12 cellular contexts compared by ENCODE assay signal in the genomic region with DNA sequence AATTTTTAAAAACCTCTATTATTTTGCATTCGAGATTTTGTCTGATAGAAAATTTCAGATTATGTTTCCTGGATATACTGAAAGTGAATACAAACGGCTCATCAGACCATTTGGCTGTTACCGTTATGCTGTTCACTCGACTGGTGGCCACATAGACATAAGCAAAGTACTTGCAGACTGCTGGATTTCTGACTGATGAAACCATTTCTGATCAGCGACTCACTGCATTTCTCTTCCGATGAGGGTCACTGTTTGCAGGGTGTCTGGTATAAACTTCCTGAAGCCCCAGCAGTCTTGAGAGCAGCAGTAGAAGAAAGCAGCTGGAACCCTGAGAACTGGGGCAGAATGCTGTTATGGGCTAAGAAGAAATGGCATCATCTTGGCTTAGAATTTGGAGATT. TPM values are rescaled to one million over a fixed set of nuclear protein-coding genes. Genes with fewer than 3 reads are reported as not detected.
DNase-seq lines count a peak whose midpoint lies in the region; ATAC-seq, FAIRE-seq and TF ChIP-seq lines count a peak whose summit lies in the region.
"Had no signal": no experiment of that assay in that cellular context is flagged by ENCODE, and none has a peak within 500 bp of the region (broad histone marks: within the 10 kb centered on the region; RNA-seq: fewer than 3 reads in every experiment).

No MANE protein-coding gene starts in this region.

- peak overlapping the region in 1 of 2 experiments; percentile 41; a peak in 1 of 4 replicates for H4K8ac ChIP-seq in IMR-90 (ENCODE audit: low read depth in 2 of 2, low read length in 2 of 2)

- CTCF ChIA-PET in AG04450 (lab: Charles Lee) (interaction anchor here (0.7 to 2.1 kb wide), 4 partner anchors 33 to 174 kb away, joined by 3 to 8 read pairs (median 4); no protein-coding TSS in a partner anchor), IMR-90 (lab: Yijun Ruan, JAX) (interaction anchor here (1.0 to 1.2 kb wide), 2 partner anchors 84 to 219 kb away, joined by 3 read pairs; no protein-coding TSS in a partner anchor)

- no peak overlapping the region for H4K91ac ChIP-seq in IMR-90 (ENCODE audit: insufficient read depth, low read depth, low read length)

- H3K36me3 ChIP-seq in IMR-90 (ENCODE audit: control insufficient read depth, insufficient read depth, low read length) (no peaks in the 10 kb centered on the region), keratinocyte (ENCODE audit: control insufficient read depth in 2 of 2, extremely low read depth in 1 of 2, insufficient read depth in 2 of 2, low read length in 2 of 2) (peaks cover 0 to 1% of the 10 kb centered on the region in 2 experiments)
- H3K36me3 ChIP-seq: lower lobe of right lung had no signal

- DNase-seq in AG04450 (ENCODE audit: low read depth, low spot score) (peak; percentile 58), IMR-90 (peak; percentile 84), astrocyte of the spinal cord (ENCODE audit: low read depth, low spot score) (peak; percentile 76), keratinocyte (ENCODE audit: low read depth, low spot score) (no peak), NOMO-1 treated with DMSO at 0.1 percent for 48 hours (lab: John Stamatoyannopoulos, UW; ENCODE audit: unreplicated experiment) (no peak), NCI-H1417 (lab: John Stamatoyannopoulos, UW) (no peak), NCI-H2227 treated with DMSO at 0.1 percent for 48 hours (lab: John Stamatoyannopoulos, UW) (no peak)
- DNase-seq: activated CD4-positive, alpha-beta T cell treated with anti-CD3 and anti-CD28 coated beads for 4 hours; lower lobe of right lung; NCI-H1105 treated with DMSO at 0.1 percent for 48 hours had no signal

- H3K4me1 ChIP-seq in IMR-90 (ENCODE audit: control insufficient read depth, insufficient read depth, low read length) (peaks cover 20% of the 10 kb centered on the region), keratinocyte (ENCODE audit: control insufficient read depth, extremely low read depth, insufficient read depth, low read length) (peaks cover 77% of the 10 kb centered on the region)

- no peak overlapping the region for H2BK20ac ChIP-seq in IMR-90 (ENCODE audit: low read depth, low read length)

- WGBS in IMR-90 (ENCODE audit: extremely low coverage in 2 of 2, insufficient read length in 1 of 2), 2 experiments: 13% methylated on average over 3 of the region's 6 CpGs; no CpG with 5 or more reads in 1 of the 2 experiments

- H2BK120ac ChIP-seq in IMR-90 (ENCODE audit: low read depth, low read length): no peak overlapping the region

- POLR2A ChIA-PET in AG04450 (lab: Yijun Ruan, JAX) (no interaction called here), IMR-90 (lab: Charles Lee; ENCODE audit: unreplicated experiment) (no interaction called here)

- H4K20me1 ChIP-seq in IMR-90 (ENCODE audit: insufficient read depth, low read length): peaks cover 70% of the 10 kb centered on the region
- no peaks in the 10 kb centered on the region for H4K20me1 ChIP-seq in keratinocyte (ENCODE audit: control insufficient read depth, extremely low read depth, insufficient read depth, low read length)

- H3K27me3 ChIP-seq in AG04450 (ENCODE audit: control insufficient read depth, insufficient read depth, low read length) (no peaks in the 10 kb centered on the region), IMR-90 (ENCODE audit: control insufficient read depth, insufficient read depth, low read length) (no peaks in the 10 kb centered on the region), keratinocyte (ENCODE audit: control insufficient read depth, extremely low read depth, insufficient read depth, low read length) (no peaks in the 10 kb centered on the region)
- H3K27me3 ChIP-seq: BLaER1 treated with 17β-estradiol and CSF1 and Interleukin-3, amounts not matched to agents 10 nM and 100 nM had no signal

- peak overlapping the region; percentile 9 for H2BK5ac ChIP-seq in IMR-90 (ENCODE audit: low read depth, low read length, poor library complexity, severe bottlenecking)

- TF ChIP-seq CTCF in AG04450 (IDR thresholded peaks at IDR 0.05; ENCODE audit: low read depth, low read length) (no peak), IMR-90 (conservative IDR thresholded peaks at IDR 0.05; ENCODE audit: low read depth, low read length) (no peak), astrocyte of the spinal cord (IDR thresholded peaks at IDR 0.05; ENCODE audit: low read depth, low read length) (no peak), keratinocyte (optimal IDR thresholded peaks at IDR 0.05 in 1 of 3, IDR thresholded peaks at IDR 0.05 in 1 of 3, conservative IDR thresholded peaks at IDR 0.05 in 1 of 3; ENCODE audit: extremely low read depth in 1 of 3, insufficient read depth in 2 of 3, low read length in 3 of 3) (no peak)

- peak; percentile 75 for ATAC-seq in IMR-90 (ENCODE audit: low read depth)
- no peak for ATAC-seq in HG02763 (IDR thresholded peaks at IDR 0.05; ENCODE audit: unreplicated experiment)
- ATAC-seq: lower lobe of right lung had no signal

- H3K4me2 ChIP-seq in IMR-90 (ENCODE audit: low read depth, low read length) (peak overlapping the region; percentile 42), keratinocyte (ENCODE audit: control insufficient read depth, extremely low read depth, insufficient read depth, low read depth, low read length) (peak overlapping the region; percentile 75)

- dilution Hi-C loops in IMR-90 (cut with HindIII; ENCODE audit: low sequenced_read_pairs, unreplicated experiment): no loop called here
- dilution Hi-C loops in keratinocyte (cut with MboI; ENCODE audit: extremely low pct_ligation_motif_present, low sequenced_read_pairs): no loop called here

- H3K27ac ChIP-seq in AG04450 (ENCODE audit: low read depth, low read length) (peak overlapping the region; percentile 71), IMR-90 (ENCODE audit: insufficient read depth, low read length) (peak overlapping the region; percentile 24; the same call in 1 of the 2 replicates), keratinocyte (ENCODE audit: control insufficient read depth, insufficient read depth, low read length) (peak overlapping the region; percentile 84)
- H3K27ac ChIP-seq: BLaER1 treated with 17β-estradiol and CSF1 and Interleukin-3, amounts not matched to agents 10 nM and 100 nM; lower lobe of right lung had no signal

- H2BK15ac ChIP-seq in IMR-90 (ENCODE audit: low read depth, low read length): no peak overlapping the region; the same call in 2 of the 3 replicates

- intact Hi-C loops in IMR-90 (cut with micrococcal nuclease): no loop called here

- no peak overlapping the region for H3K56ac ChIP-seq in IMR-90 (ENCODE audit: extremely low read depth, insufficient read depth, low read length)

- peaks cover 27% of the 10 kb centered on the region for H3K9me1 ChIP-seq in IMR-90 (ENCODE audit: insufficient read depth, low read length)
- no peaks in the 10 kb centered on the region for H3K9me1 ChIP-seq in keratinocyte (ENCODE audit: control insufficient read depth, extremely low read depth, insufficient read depth, low read length)

- 0 out of 2 replicates have a peak, but pooled peaks have one; percentile 2 for TF ChIP-seq RAD21 in IMR-90 (IDR thresholded peaks at IDR 0.05; ENCODE audit: low read length)

- H3K14ac ChIP-seq in IMR-90 (replicated peaks; ENCODE audit: low read depth, low read length): 0 out of 2 replicates have a peak overlapping the region, but pooled peaks have one; percentile 16

- H3K9me3 ChIP-seq in AG04450 (ENCODE audit: control insufficient read depth, insufficient read depth, low read length): no peaks in the 10 kb centered on the region; the same call in 1 of the 2 replicates
- no peaks in the 10 kb centered on the region for H3K9me3 ChIP-seq in IMR-90 (ENCODE audit: control insufficient read depth, insufficient read depth, low read length)
- H3K9me3 ChIP-seq in keratinocyte (ENCODE audit: control insufficient read depth, low read depth, low read length): no peaks in the 10 kb centered on the region
- H3K9me3 ChIP-seq: BLaER1 treated with 17β-estradiol and CSF1 and Interleukin-3, amounts not matched to agents 10 nM and 100 nM; lower lobe of right lung had no signal

- H2AK9ac ChIP-seq in IMR-90 (replicated peaks; ENCODE audit: low read depth, low read length, poor library complexity): peak overlapping the region; percentile 44

- H3K79me2 ChIP-seq in keratinocyte (ENCODE audit: control insufficient read depth, insufficient read depth, low read length): peaks cover 95% of the 10 kb centered on the region

- no peak overlapping the region for H3K18ac ChIP-seq in IMR-90 (ENCODE audit: low read depth, low read length)

- H2AK5ac ChIP-seq in IMR-90 (ENCODE audit: low read depth, low read length): 0 out of 2 replicates have a peak overlapping the region, but pooled peaks have one; percentile 31

- TF ChIP-seq POLR2A in IMR-90 (IDR thresholded peaks at IDR 0.05; ENCODE audit: low read depth, low read length): no peak

- no TSS peak for BruUV-seq in IMR-90 (replicated peaks; lab: Mats Ljungman, UMichigan)

- H3K9ac ChIP-seq in IMR-90 (ENCODE audit: low read depth, low read length) (no peak overlapping the region), keratinocyte (ENCODE audit: control insufficient read depth, extremely low read depth, insufficient read depth, low read length) (peak overlapping the region; percentile 33)
- H3K9ac ChIP-seq: BLaER1 treated with 17β-estradiol and CSF1 and Interleukin-3, amounts not matched to agents 10 nM and 100 nM had no signal

- FAIRE-seq in keratinocyte (lab: Jason Lieb, UNC): peak; percentile 87

- H3K4ac ChIP-seq in IMR-90 (ENCODE audit: low read depth, low read length): peak overlapping the region; percentile 34

- H2AFZ ChIP-seq in IMR-90 (replicated peaks; ENCODE audit: low read length, poor library complexity): peak overlapping the region; percentile 18
- no peak overlapping the region for H2AFZ ChIP-seq in keratinocyte (ENCODE audit: control insufficient read depth, low read length)

- H3K4me3 ChIP-seq in AG04450 (ENCODE audit: low read depth, low read length) (peak overlapping the region; percentile 10; the same call in 1 of the 2 replicates), IMR-90 (ENCODE audit: insufficient read depth, low read depth, low read length) (no peak overlapping the region), astrocyte of the spinal cord (ENCODE audit: low read depth, low read length) (no peak overlapping the region), keratinocyte (ENCODE audit: control insufficient read depth in 2 of 3, extremely low read depth in 1 of 3, insufficient read depth in 2 of 3, low read depth in 1 of 3, low read length in 3 of 3) (peak overlapping the region in 2 of 3 experiments; percentile 9 to 58)
- H3K4me3 ChIP-seq: BLaER1 treated with 17β-estradiol and CSF1 and Interleukin-3, amounts not matched to agents 10 nM and 100 nM; lower lobe of right lung had no signal

- no peak overlapping the region for H3K23ac ChIP-seq in IMR-90 (ENCODE audit: low read depth, low read length)

- H4K5ac ChIP-seq in IMR-90 (ENCODE audit: low read depth, low read length): no peak overlapping the region

- in situ Hi-C loops in IMR-90 (cut with MboI; ENCODE audit: low sequenced_read_pairs) (no loop called here), astrocyte of the spinal cord (cut with HindIII; ENCODE audit: low sequenced_read_pairs) (no loop called here)

- peaks cover 12 to 79% of the 10 kb centered on the region in 2 experiments; a peak in 3 of 4 replicates for H3K79me1 ChIP-seq in IMR-90 (ENCODE audit: low read depth in 1 of 2, low read length in 2 of 2)

RNA-seq across cellular contexts. Expression of a gene that starts 17.7 kb away (rescaled TPM):
- polyA plus RNA-seq in AG04450 (2011; rRNA removed) (52.4 and 58.7 TPM in 2 replicates), IMR-90 (2012; rRNA removed) (34.8 and 35.3 TPM in 2 replicates), keratinocyte (25.3 to 40.9 TPM (median 37.8 TPM) in 3 replicates)
- polyA minus RNA-seq in AG04450 (2011; rRNA and poly(A)+ RNA removed): 34.0 and 37.8 TPM in 2 replicates
- total RNA-seq in IMR-90 (2012; rRNA removed): 41.2 and 41.9 TPM in 2 replicates
- 18.7 and 20.5 TPM in 2 replicates for polyA plus RNA-seq in IMR-90 (2012; cell fraction: cytosol; rRNA removed)
- 20.1 and 45.0 TPM in 2 replicates for polyA plus RNA-seq in IMR-90 (2012; cell fraction: nucleus; rRNA removed; ENCODE audit: low replicate concordance)
- 94.9 TPM for polyA plus RNA-seq in keratinocyte (2011; ENCODE audit: low read depth)
- polyA plus RNA-seq in keratinocyte (2011; cell fraction: cytosol; rRNA removed): 27.6 and 39.1 TPM in 2 replicates
- polyA plus RNA-seq in keratinocyte (2011; cell fraction: nucleus; rRNA removed): 40.1 and 44.8 TPM in 2 replicates
- polyA plus RNA-seq in keratinocyte (2012; ENCODE audit: low replicate concordance): 28.5 and 30.4 TPM in 2 replicates
- polyA minus RNA-seq in keratinocyte: 11.9 to 25.8 TPM (median 19.3 TPM) in 3 replicates
- 22.8 TPM for polyA minus RNA-seq in keratinocyte (2011; cell fraction: cytosol; rRNA and poly(A)+ RNA removed)
- 19.0 and 28.6 TPM in 2 replicates for polyA minus RNA-seq in keratinocyte (2011; cell fraction: nucleus; rRNA and poly(A)+ RNA removed)

Comparison
In these comparisons a context has a peak if more than half of its experiments do, and no peak if none do; other contexts are left out.
1. DNase-seq: peak in AG04450 (single experiment), IMR-90 (single experiment) and astrocyte of the spinal cord (single experiment); none in keratinocyte (single experiment), NOMO-1 treated with DMSO at 0.1 percent for 48 hours (single experiment), NCI-H1417 (0 of 3) and NCI-H2227 treated with DMSO at 0.1 percent for 48 hours (single experiment).
2. H3K27ac ChIP-seq: peak in every context shown above with its lines; median percentile 84 in keratinocyte; 71 in AG04450; 24 in IMR-90.
3. H3K4me3 ChIP-seq: peak in AG04450 (single experiment) and keratinocyte (2 of 3); none in IMR-90 (single experiment) and astrocyte of the spinal cord (single experiment).